1 cellular context compared by ENCODE assay signal in the genomic region with DNA sequence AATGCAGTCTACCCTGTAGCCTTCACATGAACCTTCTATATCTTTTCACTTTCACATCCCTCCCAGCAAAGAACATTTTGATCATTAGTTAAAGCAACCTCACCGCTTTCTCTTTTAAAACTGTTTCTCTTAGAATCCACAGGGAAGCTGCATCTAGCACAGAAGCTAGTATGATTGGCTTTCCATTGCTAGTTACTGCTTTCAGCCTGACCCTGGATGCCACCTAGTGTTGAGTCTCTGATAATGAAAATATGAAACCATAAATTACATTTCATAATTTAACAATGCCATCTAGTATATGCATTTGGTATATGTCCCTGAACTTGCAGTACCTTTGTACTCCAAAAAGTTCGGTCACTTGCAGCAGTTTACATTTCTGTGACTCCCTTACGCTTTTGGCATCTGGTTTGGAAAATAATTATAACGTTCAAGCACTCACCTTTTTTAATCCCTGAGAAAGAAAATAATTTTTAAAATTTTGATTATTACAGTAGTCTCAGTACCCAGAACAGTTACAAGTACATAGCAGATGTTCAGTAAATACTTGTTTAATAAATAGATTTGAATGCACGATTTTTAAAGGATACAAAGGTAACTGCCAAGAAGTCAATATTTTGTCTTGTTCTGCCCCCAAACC.
TF ChIP-seq lines count a peak whose summit lies in the region.

No MANE protein-coding gene starts in this region.

TF ChIP-seq in GM23338, 12 proteins besides CTCF, POLR2A, EP300 and RAD21 (continued from another document):
- no peak for TF ChIP-seq ZNF462 (CRISPR knock-in tag; IDR thresholded peaks at IDR 0.05)
